28 cellular contexts compared by ENCODE assay signal in genomic region chr6:139909992-139910391, GRCh38.
"Had no signal": no experiment of that assay in that cellular context is flagged by ENCODE, and none has a peak within 500 bp of the region (broad histone marks: within the 10 kb centered on the region; RNA-seq: fewer than 3 reads in every experiment).

No MANE protein-coding gene starts in this region.

- H3K4me3 Mint-ChIP-seq: activated B cell treated with CpG ODN at 0.5 μM for 24 hours; activated CD4-positive, alpha-beta memory T cell treated with anti-CD3 and anti-CD28 coated beads, Interleukin-2, amount 10 ng/mL, durations not matched to agents 7 days and 5 days; activated CD4-positive, alpha-beta T cell treated with anti-CD3 and anti-CD28 coated beads, Interleukin-2, amount 10 ng/mL, durations not matched to agents 7 days and 5 days; activated naive CD8-positive, alpha-beta T cell treated with anti-CD3 and anti-CD28 coated beads, Interleukin-2, amount 10 ng/mL, durations not matched to agents 7 days and 5 days; activated T-helper 17 cell treated with anti-CD3 and anti-CD28 coated beads, Interleukin-2, amount 50 U/mL, for 72 hours; central memory CD8-positive, alpha-beta T cell; T-cell had no signal

- H3K4me1 Mint-ChIP-seq: activated B cell treated with CpG ODN at 0.5 μM for 24 hours; activated CD4-positive, alpha-beta memory T cell treated with anti-CD3 and anti-CD28 coated beads, Interleukin-2, amount 10 ng/mL, durations not matched to agents 7 days and 5 days; activated CD4-positive, alpha-beta T cell treated with anti-CD3 and anti-CD28 coated beads, Interleukin-2, amount 10 ng/mL, durations not matched to agents 7 days and 5 days; activated naive CD8-positive, alpha-beta T cell treated with anti-CD3 and anti-CD28 coated beads, Interleukin-2, amount 10 ng/mL, durations not matched to agents 7 days and 5 days; activated T-helper 17 cell treated with anti-CD3 and anti-CD28 coated beads, Interleukin-2, amount 50 U/mL, for 72 hours; central memory CD8-positive, alpha-beta T cell; T-cell had no signal

- H3K27ac Mint-ChIP-seq: activated B cell treated with CpG ODN at 0.5 μM for 24 hours; activated CD4-positive, alpha-beta memory T cell treated with anti-CD3 and anti-CD28 coated beads, Interleukin-2, amount 10 ng/mL, durations not matched to agents 7 days and 5 days; activated CD4-positive, alpha-beta T cell treated with anti-CD3 and anti-CD28 coated beads, Interleukin-2, amount 10 ng/mL, durations not matched to agents 7 days and 5 days; activated naive CD8-positive, alpha-beta T cell treated with anti-CD3 and anti-CD28 coated beads, Interleukin-2, amount 10 ng/mL, durations not matched to agents 7 days and 5 days; activated T-helper 17 cell treated with anti-CD3 and anti-CD28 coated beads, Interleukin-2, amount 50 U/mL, for 72 hours; T-cell had no signal

- H3K4me1 ChIP-seq: adrenal gland had no signal

- H3K27me3 Mint-ChIP-seq: activated CD4-positive, alpha-beta memory T cell treated with anti-CD3 and anti-CD28 coated beads, Interleukin-2, amount 10 ng/mL, durations not matched to agents 7 days and 5 days; activated CD4-positive, alpha-beta T cell treated with anti-CD3 and anti-CD28 coated beads, Interleukin-2, amount 10 ng/mL, durations not matched to agents 7 days and 5 days had no signal

- H3K4me3 ChIP-seq: adrenal gland, MG63, SK-N-MC had no signal

- H3K36me3 Mint-ChIP-seq: activated naive CD8-positive, alpha-beta T cell treated with anti-CD3 and anti-CD28 coated beads, Interleukin-2, amount 10 ng/mL, durations not matched to agents 7 days and 5 days; T-cell had no signal

- H3K27ac ChIP-seq: adrenal gland, SK-N-MC had no signal

- H3K27me3 ChIP-seq: adrenal gland, MG63 had no signal

- H3K9me3 Mint-ChIP-seq: activated CD4-positive, alpha-beta T cell treated with anti-CD3 and anti-CD28 coated beads, Interleukin-2, amount 10 ng/mL, durations not matched to agents 7 days and 5 days; activated naive CD8-positive, alpha-beta T cell treated with anti-CD3 and anti-CD28 coated beads, Interleukin-2, amount 10 ng/mL, durations not matched to agents 7 days and 5 days; activated T-helper 17 cell treated with anti-CD3 and anti-CD28 coated beads, Interleukin-2, amount 50 U/mL, for 72 hours; central memory CD8-positive, alpha-beta T cell had no signal

- DNase-seq: activated B cell treated with CpG ODN at 0.5 μM for 24 hours; activated CD4-positive, alpha-beta memory T cell treated with anti-CD3 and anti-CD28 coated beads, Interleukin-2, amount 10 ng/mL, durations not matched to agents 7 days and 5 days; activated CD4-positive, alpha-beta T cell treated with anti-CD3 and anti-CD28 coated beads for 1 hour; activated CD4-positive, alpha-beta T cell treated with anti-CD3 and anti-CD28 coated beads, Interleukin-2, amount 10 ng/mL, durations not matched to agents 7 days and 5 days; activated naive CD4-positive, alpha-beta T cell treated with anti-CD3 and anti-CD28 coated beads, Interleukin-2, amount 50 U/mL, for 16 hours; activated naive CD8-positive, alpha-beta T cell treated with anti-CD3 and anti-CD28 coated beads, Interleukin-2, amount 10 ng/mL, durations not matched to agents 7 days and 5 days; activated T-cell treated with anti-CD3 and anti-CD28 coated beads for 4 hours; activated T-cell treated with anti-CD3 and anti-CD28 coated beads, Interleukin-2, amount 50 U/mL, for 48 hours; adrenal gland; anterior cingulate cortex; KG1; MG63; MV-4-11; NCI-H1092 treated with DMSO at 0.1 percent for 48 hours; NCI-H1417 treated with DMSO at 0.1 percent for 48 hours; NCI-H1694; NCI-H2029; NCI-H2107; NCI-H2171 treated with DMSO at 0.1 percent for 48 hours; NCI-H345; NCI-H510A treated with DMSO at 0.1 percent for 48 hours; SIG-M5; T-cell; T-helper 2 cell; T1000 had no signal

- H3K9me3 ChIP-seq: adrenal gland had no signal

- ATAC-seq: activated T-helper 17 cell treated with anti-CD3 and anti-CD28 coated beads, Interleukin-2, amount 50 U/mL, for 72 hours; T-cell had no signal

- H3K36me3 ChIP-seq: adrenal gland, MG63 had no signal
